In genomic region chr12:76158518-76159321, GRCh38 we compare ENCODE assay signal across 1 cellular context.
TF ChIP-seq lines count a peak whose summit lies in the region.

No MANE protein-coding gene starts in this region.

TF ChIP-seq in K562, 482 proteins besides CTCF, POLR2A, EP300 and RAD21 (continued from another document and continues in another):
- TF ChIP-seq, protein P1, sequence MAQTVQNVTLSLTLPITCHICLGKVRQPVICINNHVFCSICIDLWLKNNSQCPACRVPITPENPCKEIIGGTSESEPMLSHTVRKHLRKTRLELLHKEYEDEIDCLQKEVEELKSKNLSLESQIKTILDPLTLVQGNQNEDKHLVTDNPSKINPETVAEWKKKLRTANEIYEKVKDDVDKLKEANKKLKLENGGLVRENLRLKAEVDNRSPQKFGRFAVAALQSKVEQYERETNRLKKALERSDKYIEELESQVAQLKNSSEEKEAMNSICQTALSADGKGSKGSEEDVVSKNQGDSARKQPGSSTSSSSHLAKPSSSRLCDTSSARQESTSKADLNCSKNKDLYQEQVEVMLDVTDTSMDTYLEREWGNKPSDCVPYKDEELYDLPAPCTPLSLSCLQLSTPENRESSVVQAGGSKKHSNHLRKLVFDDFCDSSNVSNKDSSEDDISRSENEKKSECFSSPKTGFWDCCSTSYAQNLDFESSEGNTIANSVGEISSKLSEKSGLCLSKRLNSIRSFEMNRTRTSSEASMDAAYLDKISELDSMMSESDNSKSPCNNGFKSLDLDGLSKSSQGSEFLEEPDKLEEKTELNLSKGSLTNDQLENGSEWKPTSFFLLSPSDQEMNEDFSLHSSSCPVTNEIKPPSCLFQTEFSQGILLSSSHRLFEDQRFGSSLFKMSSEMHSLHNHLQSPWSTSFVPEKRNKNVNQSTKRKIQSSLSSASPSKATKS (CRISPR knock-in tag; IDR thresholded peaks at IDR 0.05) = no peak
- TF ChIP-seq RBM25 (IDR thresholded peaks at IDR 0.05; ENCODE audit: low read depth, low read length, severe bottlenecking) (no peak), HDGF (IDR thresholded peaks at IDR 0.05) (no peak), ERF (CRISPR knock-in tag; IDR thresholded peaks at IDR 0.05) (no peak), DPF2 (IDR thresholded peaks at IDR 0.05) (peak; percentile 48; the same call in 1 of the 2 replicates), ZNF589 (CRISPR knock-in tag; IDR thresholded peaks at IDR 0.05; ENCODE audit: low read depth) (0 out of 2 replicates have a peak, but pooled peaks have one; percentile 30), MTA2 (IDR thresholded peaks at IDR 0.05; ENCODE audit: low read depth) (no peak), NCOA1 (IDR thresholded peaks at IDR 0.05; ENCODE audit: low read depth) (no peak), TAF9B (IDR thresholded peaks at IDR 0.05; ENCODE audit: partially characterized antibody) (peak; percentile 37), NFE2 (IDR thresholded peaks at IDR 0.05; ENCODE audit: low read depth) (peak; percentile 41; the same call in 1 of the 2 replicates), EP400 (IDR thresholded peaks at IDR 0.05) (no peak), RAD51 (IDR thresholded peaks at IDR 0.05; ENCODE audit: borderline replicate concordance, low read depth) (no peak), SMARCE1 (IDR thresholded peaks at IDR 0.05) (no peak), KLF13 (tag; IDR thresholded peaks at IDR 0.05; ENCODE audit: borderline replicate concordance, low read depth) (no peak), BRD9 (IDR thresholded peaks at IDR 0.05; ENCODE audit: low read depth, partially characterized antibody) (no peak), SRSF1 (IDR thresholded peaks at IDR 0.05; ENCODE audit: low read depth, low read length) (no peak), ZNF79 (CRISPR knock-in tag; IDR thresholded peaks at IDR 0.05; ENCODE audit: low read depth) (no peak), TBP (optimal IDR thresholded peaks at IDR 0.05; ENCODE audit: low read depth, low read length) (no peak), IRF1 (CRISPR knock-in tag; IDR thresholded peaks at IDR 0.05; ENCODE audit: borderline replicate concordance) (no peak), HNRNPL (IDR thresholded peaks at IDR 0.05; ENCODE audit: low read depth, low read length) (no peak), CTCFL (IDR thresholded peaks at IDR 0.05; ENCODE audit: borderline replicate concordance, insufficient read depth, low read depth, low read length, poor library complexity, severe bottlenecking) (no peak), HNRNPLL (IDR thresholded peaks at IDR 0.05; ENCODE audit: low read depth, low read length, poor library complexity, severe bottlenecking) (no peak), SFPQ (IDR thresholded peaks at IDR 0.05; ENCODE audit: low read depth, low read length) (no peak), CAMTA2 (CRISPR knock-in tag; conservative IDR thresholded peaks at IDR 0.05) (no peak), ESRRB (CRISPR knock-in tag; IDR thresholded peaks at IDR 0.05; ENCODE audit: borderline replicate concordance) (no peak), CBX3 (IDR thresholded peaks at IDR 0.05; ENCODE audit: borderline replicate concordance in 1 of 2, low read length in 2 of 2) (peak in 1 of 2 experiments; percentile 79; a peak in 1 of 3 replicates), MEIS2 (IDR thresholded peaks at IDR 0.05; ENCODE audit: partially characterized antibody) (peak; percentile 76), CEBPB (tag; IDR thresholded peaks at IDR 0.05) (no peak), SRSF9 (IDR thresholded peaks at IDR 0.05; ENCODE audit: borderline replicate concordance, low read depth, low read length) (no peak), KLF16 (IDR thresholded peaks at IDR 0.05) (no peak), FOXK2 (conservative IDR thresholded peaks at IDR 0.05 in 1 of 2, IDR thresholded peaks at IDR 0.05 in 1 of 2; ENCODE audit: low read depth in 2 of 2) (0 out of 4 replicates have a peak, but pooled peaks have one; percentile 9 to 20), PHB (CRISPR knock-in tag; IDR thresholded peaks at IDR 0.05) (no peak), FOXA3 (CRISPR knock-in tag; conservative IDR thresholded peaks at IDR 0.05 in 1 of 2, IDR thresholded peaks at IDR 0.05 in 1 of 2) (0 out of 4 replicates have a peak, but pooled peaks of 1 of the 2 experiments have one; percentile 36), E2F4 (CRISPR knock-in tag; IDR thresholded peaks at IDR 0.05; ENCODE audit: low read depth) (no peak), CXXC5 (CRISPR knock-in tag; IDR thresholded peaks at IDR 0.05) (no peak), CREB1 (IDR thresholded peaks at IDR 0.05) (no peak), CREB1 (CRISPR knock-in tag; IDR thresholded peaks at IDR 0.05) (no peak), NBN (IDR thresholded peaks at IDR 0.05; ENCODE audit: low read depth) (peak; percentile 70; the same call in 1 of the 2 replicates), JUN (IDR thresholded peaks at IDR 0.05; ENCODE audit: borderline replicate concordance, low read depth, low read length) (no peak), JUN (CRISPR knock-in tag; IDR thresholded peaks at IDR 0.05; ENCODE audit: borderline replicate concordance) (no peak), SMARCA5 (IDR thresholded peaks at IDR 0.05) (peak; percentile 76; the same call in 1 of the 2 replicates), NFXL1 (CRISPR knock-in tag; IDR thresholded peaks at IDR 0.05) (no peak), PURB (CRISPR knock-in tag; IDR thresholded peaks at IDR 0.05; ENCODE audit: low read depth) (no peak)
- TF ChIP-seq, protein P2, sequence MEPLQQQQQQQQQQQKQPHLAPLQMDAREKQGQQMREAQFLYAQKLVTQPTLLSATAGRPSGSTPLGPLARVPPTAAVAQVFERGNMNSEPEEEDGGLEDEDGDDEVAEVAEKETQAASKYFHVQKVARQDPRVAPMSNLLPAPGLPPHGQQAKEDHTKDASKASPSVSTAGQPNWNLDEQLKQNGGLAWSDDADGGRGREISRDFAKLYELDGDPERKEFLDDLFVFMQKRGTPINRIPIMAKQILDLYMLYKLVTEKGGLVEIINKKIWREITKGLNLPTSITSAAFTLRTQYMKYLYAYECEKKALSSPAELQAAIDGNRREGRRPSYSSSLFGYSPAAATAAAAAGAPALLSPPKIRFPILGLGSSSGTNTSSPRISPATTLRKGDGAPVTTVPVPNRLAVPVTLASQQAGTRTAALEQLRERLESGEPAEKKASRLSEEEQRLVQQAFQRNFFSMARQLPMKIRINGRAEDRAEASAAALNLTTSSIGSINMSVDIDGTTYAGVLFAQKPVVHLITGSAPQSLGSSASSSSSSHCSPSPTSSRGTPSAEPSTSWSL (CRISPR knock-in tag; IDR thresholded peaks at IDR 0.05; ENCODE audit: borderline replicate concordance) = no peak
- TF ChIP-seq, protein P3, sequence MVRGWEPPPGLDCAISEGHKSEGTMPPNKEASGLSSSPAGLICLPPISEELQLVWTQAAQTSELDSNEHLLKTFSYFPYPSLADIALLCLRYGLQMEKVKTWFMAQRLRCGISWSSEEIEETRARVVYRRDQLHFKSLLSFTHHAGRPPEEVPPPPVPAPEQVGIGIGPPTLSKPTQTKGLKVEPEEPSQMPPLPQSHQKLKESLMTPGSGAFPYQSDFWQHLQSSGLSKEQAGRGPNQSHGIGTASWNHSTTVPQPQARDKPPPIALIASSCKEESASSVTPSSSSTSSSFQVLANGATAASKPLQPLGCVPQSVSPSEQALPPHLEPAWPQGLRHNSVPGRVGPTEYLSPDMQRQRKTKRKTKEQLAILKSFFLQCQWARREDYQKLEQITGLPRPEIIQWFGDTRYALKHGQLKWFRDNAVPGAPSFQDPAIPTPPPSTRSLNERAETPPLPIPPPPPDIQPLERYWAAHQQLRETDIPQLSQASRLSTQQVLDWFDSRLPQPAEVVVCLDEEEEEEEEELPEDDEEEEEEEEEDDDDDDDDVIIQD (CRISPR knock-in tag; IDR thresholded peaks at IDR 0.05) = no peak
- TF ChIP-seq, protein P4, sequence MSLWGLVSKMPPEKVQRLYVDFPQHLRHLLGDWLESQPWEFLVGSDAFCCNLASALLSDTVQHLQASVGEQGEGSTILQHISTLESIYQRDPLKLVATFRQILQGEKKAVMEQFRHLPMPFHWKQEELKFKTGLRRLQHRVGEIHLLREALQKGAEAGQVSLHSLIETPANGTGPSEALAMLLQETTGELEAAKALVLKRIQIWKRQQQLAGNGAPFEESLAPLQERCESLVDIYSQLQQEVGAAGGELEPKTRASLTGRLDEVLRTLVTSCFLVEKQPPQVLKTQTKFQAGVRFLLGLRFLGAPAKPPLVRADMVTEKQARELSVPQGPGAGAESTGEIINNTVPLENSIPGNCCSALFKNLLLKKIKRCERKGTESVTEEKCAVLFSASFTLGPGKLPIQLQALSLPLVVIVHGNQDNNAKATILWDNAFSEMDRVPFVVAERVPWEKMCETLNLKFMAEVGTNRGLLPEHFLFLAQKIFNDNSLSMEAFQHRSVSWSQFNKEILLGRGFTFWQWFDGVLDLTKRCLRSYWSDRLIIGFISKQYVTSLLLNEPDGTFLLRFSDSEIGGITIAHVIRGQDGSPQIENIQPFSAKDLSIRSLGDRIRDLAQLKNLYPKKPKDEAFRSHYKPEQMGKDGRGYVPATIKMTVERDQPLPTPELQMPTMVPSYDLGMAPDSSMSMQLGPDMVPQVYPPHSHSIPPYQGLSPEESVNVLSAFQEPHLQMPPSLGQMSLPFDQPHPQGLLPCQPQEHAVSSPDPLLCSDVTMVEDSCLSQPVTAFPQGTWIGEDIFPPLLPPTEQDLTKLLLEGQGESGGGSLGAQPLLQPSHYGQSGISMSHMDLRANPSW (CRISPR knock-in tag; IDR thresholded peaks at IDR 0.05) = peak; percentile 70; the same call in 1 of the 2 replicates
- TF ChIP-seq, protein P5, sequence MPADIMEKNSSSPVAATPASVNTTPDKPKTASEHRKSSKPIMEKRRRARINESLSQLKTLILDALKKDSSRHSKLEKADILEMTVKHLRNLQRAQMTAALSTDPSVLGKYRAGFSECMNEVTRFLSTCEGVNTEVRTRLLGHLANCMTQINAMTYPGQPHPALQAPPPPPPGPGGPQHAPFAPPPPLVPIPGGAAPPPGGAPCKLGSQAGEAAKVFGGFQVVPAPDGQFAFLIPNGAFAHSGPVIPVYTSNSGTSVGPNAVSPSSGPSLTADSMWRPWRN (IDR thresholded peaks at IDR 0.05; ENCODE audit: low read depth) = no peak
- TF ChIP-seq, protein P6, sequence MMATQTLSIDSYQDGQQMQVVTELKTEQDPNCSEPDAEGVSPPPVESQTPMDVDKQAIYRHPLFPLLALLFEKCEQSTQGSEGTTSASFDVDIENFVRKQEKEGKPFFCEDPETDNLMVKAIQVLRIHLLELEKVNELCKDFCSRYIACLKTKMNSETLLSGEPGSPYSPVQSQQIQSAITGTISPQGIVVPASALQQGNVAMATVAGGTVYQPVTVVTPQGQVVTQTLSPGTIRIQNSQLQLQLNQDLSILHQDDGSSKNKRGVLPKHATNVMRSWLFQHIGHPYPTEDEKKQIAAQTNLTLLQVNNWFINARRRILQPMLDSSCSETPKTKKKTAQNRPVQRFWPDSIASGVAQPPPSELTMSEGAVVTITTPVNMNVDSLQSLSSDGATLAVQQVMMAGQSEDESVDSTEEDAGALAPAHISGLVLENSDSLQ (IDR thresholded peaks at IDR 0.05) = peak; percentile 61
- TF ChIP-seq, protein P7, sequence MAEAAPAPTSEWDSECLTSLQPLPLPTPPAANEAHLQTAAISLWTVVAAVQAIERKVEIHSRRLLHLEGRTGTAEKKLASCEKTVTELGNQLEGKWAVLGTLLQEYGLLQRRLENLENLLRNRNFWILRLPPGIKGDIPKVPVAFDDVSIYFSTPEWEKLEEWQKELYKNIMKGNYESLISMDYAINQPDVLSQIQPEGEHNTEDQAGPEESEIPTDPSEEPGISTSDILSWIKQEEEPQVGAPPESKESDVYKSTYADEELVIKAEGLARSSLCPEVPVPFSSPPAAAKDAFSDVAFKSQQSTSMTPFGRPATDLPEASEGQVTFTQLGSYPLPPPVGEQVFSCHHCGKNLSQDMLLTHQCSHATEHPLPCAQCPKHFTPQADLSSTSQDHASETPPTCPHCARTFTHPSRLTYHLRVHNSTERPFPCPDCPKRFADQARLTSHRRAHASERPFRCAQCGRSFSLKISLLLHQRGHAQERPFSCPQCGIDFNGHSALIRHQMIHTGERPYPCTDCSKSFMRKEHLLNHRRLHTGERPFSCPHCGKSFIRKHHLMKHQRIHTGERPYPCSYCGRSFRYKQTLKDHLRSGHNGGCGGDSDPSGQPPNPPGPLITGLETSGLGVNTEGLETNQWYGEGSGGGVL (CRISPR knock-in tag; IDR thresholded peaks at IDR 0.05) = no peak
